In the genomic region with DNA sequence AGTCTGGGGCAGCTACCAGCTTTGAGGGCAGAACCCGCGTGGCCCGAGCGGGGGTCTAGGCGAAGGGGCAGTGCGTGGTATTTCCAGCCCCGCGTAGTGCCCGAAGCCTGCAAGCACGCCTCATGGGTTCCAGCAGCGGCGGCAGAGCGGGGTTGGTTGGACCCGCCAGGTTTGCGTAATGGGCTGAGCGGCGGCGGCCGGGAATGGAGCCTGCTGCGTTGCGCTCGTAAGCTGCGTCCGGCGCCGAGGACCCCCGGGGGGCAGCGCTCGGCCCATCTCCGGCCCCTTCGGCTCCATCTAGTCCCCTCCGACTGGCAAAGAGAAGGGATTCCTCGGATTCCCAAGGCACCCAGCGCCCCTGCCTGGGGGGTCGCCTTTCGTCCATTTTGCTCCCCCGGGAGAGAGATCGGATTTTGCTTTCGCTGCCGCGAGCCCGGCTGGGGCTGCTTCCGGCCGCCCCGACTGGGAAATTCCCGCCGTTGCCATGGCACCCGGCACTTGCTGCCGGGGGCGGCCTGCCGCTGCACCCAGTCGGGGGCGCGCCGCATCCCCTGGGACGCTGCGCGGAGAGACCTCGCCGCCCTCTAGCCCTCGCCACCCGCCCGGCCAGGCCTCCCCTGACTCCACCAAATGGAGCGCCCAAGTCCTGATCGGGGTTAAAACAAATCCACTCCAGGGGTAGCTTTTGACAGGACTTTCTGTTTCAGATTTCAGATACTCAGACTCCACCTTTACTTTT, we compare ENCODE assay signal across 9 cellular contexts. TPM values are rescaled to one million over a fixed set of nuclear protein-coding genes. Genes with fewer than 3 reads are reported as not detected.
A peak's percentile ranks its signal among the peaks of the same experiment; 100 is the strongest.
DNase-seq lines count a peak whose midpoint lies in the region; ATAC-seq and TF ChIP-seq lines count a peak whose summit lies in the region.
"Not testable (repeated sequence)": the region's sequence is repeated elsewhere in the genome, so short reads cannot be mapped to it uniquely, and the experiment has no call there.
"Had no signal": no experiment of that assay in that cellular context is flagged by ENCODE, and none has a peak within 500 bp of the region (broad histone marks: within the 10 kb centered on the region; RNA-seq: fewer than 3 reads in every experiment).

No MANE protein-coding gene starts in this region.

- peak overlapping the region; percentile 87 to 100 (median 95) for H3K4me3 Mint-ChIP-seq in CD8-positive, alpha-beta memory T cell
- H3K4me3 Mint-ChIP-seq in central memory CD8-positive, alpha-beta T cell = peak overlapping the region; percentile 84

- peak; percentile 77 to 92 (median 89) for DNase-seq in CD8-positive, alpha-beta memory T cell
- DNase-seq in LoVo (ENCODE audit: low spot score) (peak; percentile 1), T-helper 1 cell (peak; percentile 53 to 84 (median 74)), activated T-cell treated with anti-CD3 and anti-CD28 coated beads for 4 hours (peak; percentile 60), kidney tubule cell (ENCODE audit: low spot score) (peak; percentile 63), prostate gland (ENCODE audit: low spot score) (peak; percentile 3)
- peak; percentile 55 to 84 for DNase-seq in central memory CD8-positive, alpha-beta T cell (ENCODE audit: low spot score in 2 of 2)
- DNase-seq in stimulated activated CD8-positive, alpha-beta memory T cell treated with anti-CD3 and anti-CD28 coated beads, Interleukin-4, amount 100 ng/mL, for 48 hours = peak; percentile 78

- H3K36me3 ChIP-seq in CD8-positive, alpha-beta memory T cell (ENCODE audit: insufficient read depth, low read length); prostate gland: not testable (repeated sequence)

- H3K4me1 Mint-ChIP-seq in CD8-positive, alpha-beta memory T cell; central memory CD8-positive, alpha-beta T cell: not testable (repeated sequence)

- no CpG with 5 or more reads among the region's 65 CpGs for WGBS in prostate gland

- TF ChIP-seq POLR2A in prostate gland (IDR thresholded peaks at IDR 0.05) = peak; percentile 33

- H3K27me3 Mint-ChIP-seq in CD8-positive, alpha-beta memory T cell; central memory CD8-positive, alpha-beta T cell: not testable (repeated sequence)

- intact Hi-C loops in prostate gland (cut with DNase I) = not testable (repeated sequence)

- TF ChIP-seq CTCF in prostate gland (IDR thresholded peaks at IDR 0.05) = not testable (repeated sequence)

- not testable (repeated sequence) for H3K27me3 ChIP-seq in CD8-positive, alpha-beta memory T cell (ENCODE audit: insufficient read depth, low read length, poor library complexity, severe bottlenecking); prostate gland (replicated peaks; ENCODE audit: insufficient read depth)

- H3K4me1 ChIP-seq in CD8-positive, alpha-beta memory T cell (ENCODE audit: insufficient read depth, low read length); prostate gland (replicated peaks): not testable (repeated sequence)

- POLR2A ChIA-PET in CD8-positive, alpha-beta memory T cell (lab: Charles Lee) = not testable (repeated sequence)

- peak overlapping the region; percentile 61 for H3K27ac ChIP-seq in CD8-positive, alpha-beta memory T cell (ENCODE audit: low read depth, low read length)
- peak overlapping the region in 1 of 2 donors; percentile 69 for H3K27ac ChIP-seq in prostate gland

- H3K9me3 ChIP-seq in CD8-positive, alpha-beta memory T cell (ENCODE audit: low read length); prostate gland: not testable (repeated sequence)

- not testable (repeated sequence) for H3K4me3 ChIP-seq in CD8-positive, alpha-beta memory T cell (ENCODE audit: low read length)
- peak overlapping the region in 1 of 2 donors; percentile 35 for H3K4me3 ChIP-seq in prostate gland

- peak overlapping the region; percentile 95 to 100 (median 99) for H3K27ac Mint-ChIP-seq in CD8-positive, alpha-beta memory T cell
- peak overlapping the region; percentile 91 for H3K27ac Mint-ChIP-seq in central memory CD8-positive, alpha-beta T cell (ENCODE audit: low read depth)

- not testable (repeated sequence) for H3K36me3 Mint-ChIP-seq in CD8-positive, alpha-beta memory T cell; central memory CD8-positive, alpha-beta T cell (ENCODE audit: insufficient read depth)

- ATAC-seq in central memory CD8-positive, alpha-beta T cell (replicated peaks; ENCODE audit: extremely low read depth, poor library complexity, severe bottlenecking) = not testable (repeated sequence)

- CTCF ChIA-PET in CD8-positive, alpha-beta memory T cell (lab: Charles Lee) = not testable (repeated sequence)

- H3K9me3 Mint-ChIP-seq in CD8-positive, alpha-beta memory T cell; central memory CD8-positive, alpha-beta T cell: not testable (repeated sequence)

RNA-seq across cellular contexts. Expression of a gene that starts 24.2 kb away (rescaled TPM):
- total RNA-seq in CD8-positive, alpha-beta memory T cell = not detected
- polyA plus RNA-seq in CD8-positive, alpha-beta memory T cell = not detected
- not detected for total RNA-seq in prostate gland
- total RNA-seq: gastrocnemius medialis had no signal

Comparison
In these comparisons a context has a peak if more than half of its experiments do, and no peak if none do; other contexts are left out.
1. DNase-seq: peak in every context shown above with its lines; median percentile 89 in CD8-positive, alpha-beta memory T cell; 78 in stimulated activated CD8-positive, alpha-beta memory T cell treated with anti-CD3 and anti-CD28 coated beads, Interleukin-4, amount 100 ng/mL, for 48 hours; 74 in T-helper 1 cell; 70 in central memory CD8-positive, alpha-beta T cell; 63 in kidney tubule cell; 60 in activated T-cell treated with anti-CD3 and anti-CD28 coated beads for 4 hours; 3 in prostate gland; 1 in LoVo.